ENCODE assay signal across 26 cellular contexts in genomic region chr12:31973818-31974217, GRCh38. TPM values are rescaled to one million over a fixed set of nuclear protein-coding genes. Genes with fewer than 3 reads are reported as not detected.
DNase-seq lines count a peak whose midpoint lies in the region; ATAC-seq, FAIRE-seq and TF ChIP-seq lines count a peak whose summit lies in the region.
"Had no signal": no experiment of that assay in that cellular context is flagged by ENCODE, and none has a peak within 500 bp of the region (broad histone marks: within the 10 kb centered on the region; RNA-seq: fewer than 3 reads in every experiment).

No MANE protein-coding gene starts in this region.

- TF ChIP-seq POLR2A in K562 (conservative IDR thresholded peaks at IDR 0.05) = no peak

- H3K27ac Mint-ChIP-seq in activated CD8-positive, alpha-beta T cell treated with anti-CD3 and anti-CD28 coated beads for 36 hours = peak overlapping the region; percentile 46
- no peak overlapping the region for H3K27ac Mint-ChIP-seq in activated CD8-positive, alpha-beta T cell treated with anti-CD3 and anti-CD28 coated beads, Interleukin-2, amount 10 ng/mL, durations not matched to agents 7 days and 5 days
- H3K27ac Mint-ChIP-seq in immature natural killer cell (peak overlapping the region in 5 of 6 donors; percentile 15 to 64 (median 51)), progenitor cell of endocrine pancreas (peak overlapping the region; percentile 58)
- H3K27ac Mint-ChIP-seq: HFFc6 had no signal

- dilution Hi-C loops in mammary epithelial cell (cut with HindIII; ENCODE audit: low sequenced_read_pairs) = no loop called here

- TF ChIP-seq EP300 in K562 (IDR thresholded peaks at IDR 0.05; ENCODE audit: low read length) = no peak

- H3K36me3 ChIP-seq in K562 (ENCODE audit: control insufficient read depth, insufficient read depth, low read length) (peaks cover 80% of the 10 kb centered on the region), mammary epithelial cell (ENCODE audit: insufficient read depth, low read length) (peaks cover 8% of the 10 kb centered on the region)

- H3K4me3 Mint-ChIP-seq in activated CD8-positive, alpha-beta T cell treated with anti-CD3 and anti-CD28 coated beads for 36 hours = no peak overlapping the region
- H3K4me3 Mint-ChIP-seq in activated CD8-positive, alpha-beta T cell treated with anti-CD3 and anti-CD28 coated beads, Interleukin-2, amount 10 ng/mL, durations not matched to agents 7 days and 5 days = no peak overlapping the region
- peak overlapping the region in 1 of 5 donors; percentile 10 for H3K4me3 Mint-ChIP-seq in immature natural killer cell
- H3K4me3 Mint-ChIP-seq in progenitor cell of endocrine pancreas (ENCODE audit: low read depth) = no peak overlapping the region
- H3K4me3 Mint-ChIP-seq: HFFc6 had no signal

- H3K4me3 ChIP-seq in K562 = no peak overlapping the region
- no peak overlapping the region for H3K4me3 ChIP-seq in mammary epithelial cell (replicated peaks in 1 of 3; ENCODE audit: insufficient read depth in 1 of 3, low read depth in 2 of 3, low read length in 3 of 3)
- H3K4me3 ChIP-seq: Peyer's patch, SJSA1 had no signal

- BruUV-seq in K562 (replicated peaks; lab: Mats Ljungman, UMichigan) (TSS peak; percentile 7), mammary epithelial cell (replicated peaks; lab: Mats Ljungman, UMichigan) (no TSS peak)

- H3K27ac ChIP-seq in K562 (ENCODE audit: extremely low read depth, low read depth, low read length) (no peak overlapping the region), mammary epithelial cell (ENCODE audit: insufficient read depth, low read depth, low read length) (no peak overlapping the region)
- H3K27ac ChIP-seq: 22Rv1; BLaER1 treated with 17β-estradiol and CSF1 and Interleukin-3, amounts not matched to agents 10 nM and 100 nM; Peyer's patch; SJSA1 had no signal

- H4K20me1 ChIP-seq in K562 (replicated peaks; ENCODE audit: control insufficient read depth, insufficient read depth, low read length) (no peaks in the 10 kb centered on the region), mammary epithelial cell (ENCODE audit: insufficient read depth, low read length) (no peaks in the 10 kb centered on the region)

- POLR2A ChIA-PET in activated CD8-positive, alpha-beta T cell treated with anti-CD3 and anti-CD28 coated beads for 36 hours (lab: Charles Lee) = interaction anchor here (0.8 to 1.3 kb wide), 3 partner anchors 12 to 96 kb away, joined by 3 read pairs; no protein-coding TSS in a partner anchor
- POLR2A ChIA-PET in activated CD8-positive, alpha-beta T cell treated with anti-CD3 and anti-CD28 coated beads, Interleukin-2, amount 10 ng/mL, durations not matched to agents 7 days and 5 days (lab: Charles Lee) = no interaction called here
- POLR2A ChIA-PET in K562 (lab: Yijun Ruan, JAX) = no interaction called here

- H3K9me3 Mint-ChIP-seq in activated CD8-positive, alpha-beta T cell treated with anti-CD3 and anti-CD28 coated beads for 36 hours = peaks cover 45% of the 10 kb centered on the region
- peaks cover 56% of the 10 kb centered on the region for H3K9me3 Mint-ChIP-seq in activated CD8-positive, alpha-beta T cell treated with anti-CD3 and anti-CD28 coated beads, Interleukin-2, amount 10 ng/mL, durations not matched to agents 7 days and 5 days (ENCODE audit: insufficient read depth)
- H3K9me3 Mint-ChIP-seq in immature natural killer cell = peaks cover 0 to 18% (median 14%) of the 10 kb centered on the region in 6 donors
- peaks cover 68% of the 10 kb centered on the region for H3K9me3 Mint-ChIP-seq in progenitor cell of endocrine pancreas (ENCODE audit: low read depth)

- H3K4me2 ChIP-seq in K562 (ENCODE audit: insufficient read depth, low read length) (no peak overlapping the region), mammary epithelial cell (ENCODE audit: insufficient read depth, low read depth, low read length) (no peak overlapping the region)
- H3K4me2 ChIP-seq: BLaER1 treated with 17β-estradiol and CSF1 and Interleukin-3, amounts not matched to agents 10 nM and 100 nM had no signal

- intact Hi-C loops in activated CD8-positive, alpha-beta T cell treated with anti-CD3 and anti-CD28 coated beads for 36 hours (cut with micrococcal nuclease) = no loop called here
- intact Hi-C loops in K562 (cut with micrococcal nuclease) = no loop called here
- intact Hi-C loops in mammary epithelial cell (cut with micrococcal nuclease) = no loop called here

- no peak for FAIRE-seq in K562 (lab: Jason Lieb, UNC)
- FAIRE-seq: HepG2 had no signal

- H2AFZ ChIP-seq in K562 (ENCODE audit: low read depth, low read length) = no peak overlapping the region
- H2AFZ ChIP-seq in mammary epithelial cell (ENCODE audit: low read depth, low read length) = no peak overlapping the region

- peaks cover 46% of the 10 kb centered on the region for H3K9me3 ChIP-seq in K562 (replicated peaks; ENCODE audit: control insufficient read depth, insufficient read depth, low read depth, low read length)
- no peaks in the 10 kb centered on the region for H3K9me3 ChIP-seq in mammary epithelial cell (replicated peaks; ENCODE audit: insufficient read depth, low read length)
- H3K9me3 ChIP-seq: SJSA1 had no signal

- CTCF ChIA-PET in activated CD8-positive, alpha-beta T cell treated with anti-CD3 and anti-CD28 coated beads for 36 hours (lab: Charles Lee) = no interaction called here
- CTCF ChIA-PET in activated CD8-positive, alpha-beta T cell treated with anti-CD3 and anti-CD28 coated beads, Interleukin-2, amount 10 ng/mL, durations not matched to agents 7 days and 5 days (lab: Charles Lee) = no interaction called here
- CTCF ChIA-PET in K562 (lab: Yijun Ruan, JAX; ENCODE audit: low intra/inter-chr PET ratio) = no interaction called here
- CTCF ChIA-PET in mammary epithelial cell (lab: Charles Lee; ENCODE audit: low non-redundant PET) = interaction anchor here (0.6 kb wide), 1 partner anchor 20 kb away, joined by 19 read pairs; no protein-coding TSS in a partner anchor

- no peaks in the 10 kb centered on the region for H3K9me1 ChIP-seq in K562 (ENCODE audit: control insufficient read depth, insufficient read depth, low read length)

- no peaks in the 10 kb centered on the region for H3K27me3 ChIP-seq in K562 (ENCODE audit: control insufficient read depth in 2 of 2, insufficient read depth in 2 of 2, low read length in 2 of 2)
- H3K27me3 ChIP-seq in mammary epithelial cell (ENCODE audit: insufficient read depth, low read length) = no peaks in the 10 kb centered on the region
- H3K27me3 ChIP-seq: BLaER1 treated with 17β-estradiol and CSF1 and Interleukin-3, amounts not matched to agents 10 nM and 100 nM; Peyer's patch; SJSA1 had no signal

- H3K36me3 Mint-ChIP-seq in activated CD8-positive, alpha-beta T cell treated with anti-CD3 and anti-CD28 coated beads for 36 hours (ENCODE audit: low read depth) = peaks cover 90% of the 10 kb centered on the region
- peaks cover 95% of the 10 kb centered on the region for H3K36me3 Mint-ChIP-seq in activated CD8-positive, alpha-beta T cell treated with anti-CD3 and anti-CD28 coated beads, Interleukin-2, amount 10 ng/mL, durations not matched to agents 7 days and 5 days (ENCODE audit: low read depth)
- H3K36me3 Mint-ChIP-seq in immature natural killer cell (peaks cover 61 to 81% (median 66%) of the 10 kb centered on the region in 3 donors), progenitor cell of endocrine pancreas (ENCODE audit: insufficient read depth) (peaks cover 99% of the 10 kb centered on the region)

- no peak for ATAC-seq in activated CD8-positive, alpha-beta T cell treated with anti-CD3 and anti-CD28 coated beads for 36 hours
- no peak for ATAC-seq in activated CD8-positive, alpha-beta T cell treated with anti-CD3 and anti-CD28 coated beads, Interleukin-2, amount 10 ng/mL, durations not matched to agents 7 days and 5 days
- no peak for ATAC-seq in K562
- ATAC-seq in HG03432 (IDR thresholded peaks at IDR 0.05; ENCODE audit: unreplicated experiment) = no peak
- ATAC-seq: HepG2 had no signal

- TF ChIP-seq RAD21 in K562 (CRISPR knock-in tag; conservative IDR thresholded peaks at IDR 0.05 in 1 of 2, IDR thresholded peaks at IDR 0.05 in 1 of 2) = no peak

- H3K79me2 ChIP-seq in K562 (ENCODE audit: control insufficient read depth, insufficient read depth, low read length) = peaks cover 55% of the 10 kb centered on the region
- peaks cover 37% of the 10 kb centered on the region for H3K79me2 ChIP-seq in mammary epithelial cell (ENCODE audit: insufficient read depth, low read length)

- DNase-seq in activated CD8-positive, alpha-beta T cell treated with anti-CD3 and anti-CD28 coated beads for 36 hours = no peak
- DNase-seq in activated CD8-positive, alpha-beta T cell treated with anti-CD3 and anti-CD28 coated beads, Interleukin-2, amount 10 ng/mL, durations not matched to agents 7 days and 5 days = no peak
- DNase-seq in K562 (ENCODE audit: extremely low read depth in 1 of 4, low spot score in 3 of 4) (no peak), immature natural killer cell (no peak), progenitor cell of endocrine pancreas (ENCODE audit: low spot score, unreplicated experiment) (no peak), iPS-NIHi11 (ENCODE audit: low spot score) (no peak), mammary epithelial cell (no peak)
- DNase-seq: ACHN; CD8-positive, alpha-beta memory T cell; DMS53; GDM1; H7; HFFc6; KBM-7; MM.1S; NCI-H1048; NCI-H1417 treated with DMSO at 0.1 percent for 48 hours; NCI-H187; NCI-H446; NCI-H526; Peyer's patch had no signal

- 100% methylated on average over 5 of the region's 5 CpGs for WGBS in K562 (ENCODE audit: insufficient coverage, low coverage, missing lambda C conversion rate)
- 100% methylated on average over 5 of the region's 5 CpGs for WGBS in mammary epithelial cell (ENCODE audit: low coverage, missing lambda C conversion rate)

- in situ Hi-C loops in K562 (cut with MboI) (no loop called here), mammary epithelial cell (cut with MboI; ENCODE audit: low sequenced_read_pairs in 2 of 2) (loop anchor here in 1 of 2 donors (25.0 kb wide), 1 partner anchor 312 kb away; the partner anchor contains the start of gene ETFBKMT)

- H3K4me1 Mint-ChIP-seq in activated CD8-positive, alpha-beta T cell treated with anti-CD3 and anti-CD28 coated beads for 36 hours (ENCODE audit: low read depth) = peaks cover 40% of the 10 kb centered on the region
- H3K4me1 Mint-ChIP-seq in activated CD8-positive, alpha-beta T cell treated with anti-CD3 and anti-CD28 coated beads, Interleukin-2, amount 10 ng/mL, durations not matched to agents 7 days and 5 days (ENCODE audit: low read depth) = peaks cover 8% of the 10 kb centered on the region
- H3K4me1 Mint-ChIP-seq in immature natural killer cell = peaks cover 64 to 87% of the 10 kb centered on the region in 2 donors
- no peaks in the 10 kb centered on the region for H3K4me1 Mint-ChIP-seq in progenitor cell of endocrine pancreas (ENCODE audit: low read depth)

- no peak for TF ChIP-seq CTCF in activated CD8-positive, alpha-beta T cell treated with anti-CD3 and anti-CD28 coated beads for 36 hours (IDR thresholded peaks at IDR 0.05)
- no peak for TF ChIP-seq CTCF in K562 (IDR thresholded peaks at IDR 0.05 in 2 of 3, conservative IDR thresholded peaks at IDR 0.05 in 1 of 3; ENCODE audit: insufficient read depth in 2 of 3, low read depth in 1 of 3, low read length in 3 of 3)
- no peak for TF ChIP-seq CTCF in progenitor cell of endocrine pancreas (IDR thresholded peaks at IDR 0.05; ENCODE audit: unreplicated experiment)
- no peak for TF ChIP-seq CTCF in mammary epithelial cell (conservative IDR thresholded peaks at IDR 0.05 in 1 of 2, IDR thresholded peaks at IDR 0.05 in 1 of 2; ENCODE audit: extremely low read depth in 1 of 2, insufficient read depth in 1 of 2, low read depth in 1 of 2, low read length in 2 of 2)

- no peaks in the 10 kb centered on the region for H3K27me3 Mint-ChIP-seq in activated CD8-positive, alpha-beta T cell treated with anti-CD3 and anti-CD28 coated beads for 36 hours
- H3K27me3 Mint-ChIP-seq in activated CD8-positive, alpha-beta T cell treated with anti-CD3 and anti-CD28 coated beads, Interleukin-2, amount 10 ng/mL, durations not matched to agents 7 days and 5 days (ENCODE audit: low read depth) = no peaks in the 10 kb centered on the region
- H3K27me3 Mint-ChIP-seq in immature natural killer cell (ENCODE audit: low read depth in 3 of 3) (no peaks in the 10 kb centered on the region), progenitor cell of endocrine pancreas (no peaks in the 10 kb centered on the region)
- H3K27me3 Mint-ChIP-seq: CD8-positive, alpha-beta memory T cell had no signal

- H3K4me1 ChIP-seq in K562 (replicated peaks in 1 of 2; ENCODE audit: control insufficient read depth in 2 of 2, insufficient read depth in 2 of 2, low read length in 2 of 2) (no peaks in the 10 kb centered on the region), mammary epithelial cell (ENCODE audit: insufficient read depth, low read length) (no peaks in the 10 kb centered on the region)
- H3K4me1 ChIP-seq: Peyer's patch, SJSA1 had no signal

- H3K9ac ChIP-seq in K562 (ENCODE audit: insufficient read depth in 1 of 2, low read depth in 2 of 2, low read length in 2 of 2) (no peak overlapping the region), mammary epithelial cell (ENCODE audit: insufficient read depth, low read length) (no peak overlapping the region)
- H3K9ac ChIP-seq: BLaER1 treated with 17β-estradiol and CSF1 and Interleukin-3, amounts not matched to agents 10 nM and 100 nM had no signal

RNA-seq across cellular contexts. Expression of gene RESF1, which starts 14.6 kb away (rescaled TPM):
- 10 to 100 TPM; 70.8 to 83.3 TPM for total RNA-seq in activated CD8-positive, alpha-beta T cell treated with anti-CD3 and anti-CD28 coated beads for 36 hours
- 100 to 1,000 TPM; 112 to 126 TPM for total RNA-seq in activated CD8-positive, alpha-beta T cell treated with anti-CD3 and anti-CD28 coated beads, Interleukin-2, amount 10 ng/mL, durations not matched to agents 7 days and 5 days
- 12.1 and 64.1 TPM in 2 replicates for total RNA-seq in K562 (2011; cell fraction: chromatin; rRNA removed; ENCODE audit: low replicate concordance)
- total RNA-seq in K562 (2011; cell fraction: nucleolus; rRNA removed) = 15.3 and 18.7 TPM in 2 replicates
- total RNA-seq in K562 (2011; cell fraction: nucleoplasm; rRNA removed) = 24.8 and 26.9 TPM in 2 replicates
- total RNA-seq in K562 (2014; rRNA removed) (26.4 and 29.9 TPM in 2 replicates), K562 (2014; rRNA removed; fragmentation: Illumina TruSeq; extraction: Trizol) (72.9 and 91.0 TPM in 2 replicates), K562 (2015; rRNA removed; fragmentation: Illumina TruSeq; extraction: Trizol) (110 and 121 TPM in 2 replicates), K562 (2021) (51.2 and 52.4 TPM in 2 replicates), progenitor cell of endocrine pancreas (270 and 287 TPM in 2 replicates), mammary epithelial cell (10 to 100 TPM; 21.0 to 21.3 TPM)
- polyA plus RNA-seq in K562 (2011; rRNA removed) (51.7 and 53.6 TPM in 2 replicates), K562 (2014; fragmentation: Illumina TruSeq; extraction: Trizol) (52.6 and 70.6 TPM in 2 replicates), K562 (2014; fragmentation: Nextera tagmentation; extraction: Ambion mirVana) (10 to 100 TPM; 21.5 to 30.1 TPM), K562 (2014; rRNA removed) (50.3 and 62.0 TPM in 2 replicates), immature natural killer cell (100 to 1,000 TPM in 1 of 3 donors, 10 to 100 TPM in 2; 42.0 to 225 (median 59.6) TPM), mammary epithelial cell (10.9 TPM)
- polyA plus RNA-seq in K562 (2011; cell fraction: cytosol; rRNA removed) = 14.6 and 36.7 TPM in 2 replicates
- polyA plus RNA-seq in K562 (2011; cell fraction: nucleus; rRNA removed) = 32.3 and 54.2 TPM in 2 replicates
- polyA plus RNA-seq in K562 (2012) = 52.5 and 58.2 TPM in 2 replicates
- 89.2 and 132 TPM in 2 replicates for polyA minus RNA-seq in K562 (2011; rRNA and poly(A)+ RNA removed)
- polyA minus RNA-seq in K562 (2011; cell fraction: cytosol; rRNA and poly(A)+ RNA removed) = 30.2 and 45.1 TPM in 2 replicates
- 33.1 and 72.0 TPM in 2 replicates for polyA minus RNA-seq in K562 (2011; cell fraction: nucleus; rRNA and poly(A)+ RNA removed)
- polyA minus RNA-seq in mammary epithelial cell = 13.7 TPM
